14 cellular contexts compared by ENCODE assay signal in the genomic region with DNA sequence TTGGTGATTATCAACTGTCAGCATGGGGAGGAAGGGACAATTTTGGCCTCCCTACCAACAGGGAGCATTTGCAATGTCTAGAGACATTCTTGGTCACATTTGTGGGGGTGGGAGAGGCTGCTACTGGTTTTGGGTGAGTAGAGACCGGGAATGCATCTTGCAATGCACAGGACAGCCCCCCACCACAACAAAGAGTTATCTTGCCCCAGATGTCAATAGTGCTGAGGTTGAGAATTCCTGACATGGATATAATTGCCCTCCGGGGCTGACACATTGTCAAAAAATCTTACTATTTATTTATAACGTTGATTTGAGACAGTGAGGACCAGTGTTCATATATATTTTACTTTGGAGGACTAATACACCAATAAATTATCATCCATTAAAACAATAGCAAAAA.
A peak's percentile ranks its signal among the peaks of the same experiment; 100 is the strongest.
DNase-seq lines count a peak whose midpoint lies in the region; ATAC-seq, FAIRE-seq and TF ChIP-seq lines count a peak whose summit lies in the region.
"Had no signal": no experiment of that assay in that cellular context is flagged by ENCODE, and none has a peak within 500 bp of the region (broad histone marks: within the 10 kb centered on the region; RNA-seq: fewer than 3 reads in every experiment).

No MANE protein-coding gene starts in this region.

- H3K27ac Mint-ChIP-seq in HFFc6 (peak overlapping the region; percentile 74; the same call in 1 of the 2 replicates), type B pancreatic cell (no peak overlapping the region)
- H3K27ac Mint-ChIP-seq: CD4-positive, CD25-positive, alpha-beta regulatory T cell had no signal

- ATAC-seq in GM21390 (IDR thresholded peaks at IDR 0.05; ENCODE audit: unreplicated experiment): no peak
- ATAC-seq: A549 had no signal

- H3K4me3 Mint-ChIP-seq in HFFc6: no peak overlapping the region
- no peak overlapping the region for H3K4me3 Mint-ChIP-seq in type B pancreatic cell
- H3K4me3 Mint-ChIP-seq: CD4-positive, CD25-positive, alpha-beta regulatory T cell had no signal

- H3K36me3 Mint-ChIP-seq in HFFc6 (ENCODE audit: low read depth): peaks cover 38% of the 10 kb centered on the region
- H3K36me3 Mint-ChIP-seq in type B pancreatic cell: no peaks in the 10 kb centered on the region
- H3K36me3 Mint-ChIP-seq: CD4-positive, CD25-positive, alpha-beta regulatory T cell had no signal

- H3K9me3 Mint-ChIP-seq in HFFc6 (peaks cover 3% of the 10 kb centered on the region), type B pancreatic cell (no peaks in the 10 kb centered on the region)

- TF ChIP-seq CTCF in HFFc6 (IDR thresholded peaks at IDR 0.05): no peak
- TF ChIP-seq CTCF in type B pancreatic cell (conservative IDR thresholded peaks at IDR 0.05): no peak

- DNase-seq in HFFc6 (no peak), RCC 7860 (ENCODE audit: low spot score) (peak; percentile 25), kidney glomerular epithelial cell (lab: John Stamatoyannopoulos, UW) (peak; percentile 24), HTR-8/SVneo (ENCODE audit: insufficient read length, low spot score) (no peak), type B pancreatic cell (ENCODE audit: extremely low spot score, unreplicated experiment) (no peak), Ammon's horn (ENCODE audit: low spot score) (no peak)
- DNase-seq: AML-193; CD4-positive, CD25-positive, alpha-beta regulatory T cell; GDM1; HCEC 1CT had no signal

- H3K27me3 Mint-ChIP-seq in HFFc6 (ENCODE audit: insufficient read depth) (no peaks in the 10 kb centered on the region; the same call in 1 of the 2 replicates), type B pancreatic cell (peaks cover 21% of the 10 kb centered on the region)

- H3K4me1 Mint-ChIP-seq in HFFc6 (ENCODE audit: low read depth) (peaks cover 79% of the 10 kb centered on the region), type B pancreatic cell (ENCODE audit: unreplicated experiment) (peaks cover 8% of the 10 kb centered on the region)
- H3K4me1 Mint-ChIP-seq: CD4-positive, CD25-positive, alpha-beta regulatory T cell had no signal

- FAIRE-seq in RCC 7860 (lab: Jason Lieb, UNC): no peak
- no peak for FAIRE-seq in HTR-8/SVneo (lab: Jason Lieb, UNC)
- FAIRE-seq: A549, GM12892, GM19239 had no signal

Comparison
In these comparisons a context has a peak if more than half of its experiments do, and no peak if none do; other contexts are left out.
1. DNase-seq: peak in RCC 7860 (single experiment) and kidney glomerular epithelial cell (single experiment); none in HFFc6 (single experiment), HTR-8/SVneo (single experiment), type B pancreatic cell (single experiment) and Ammon's horn (single experiment).